25 cellular contexts compared by ENCODE assay signal in the genomic region with DNA sequence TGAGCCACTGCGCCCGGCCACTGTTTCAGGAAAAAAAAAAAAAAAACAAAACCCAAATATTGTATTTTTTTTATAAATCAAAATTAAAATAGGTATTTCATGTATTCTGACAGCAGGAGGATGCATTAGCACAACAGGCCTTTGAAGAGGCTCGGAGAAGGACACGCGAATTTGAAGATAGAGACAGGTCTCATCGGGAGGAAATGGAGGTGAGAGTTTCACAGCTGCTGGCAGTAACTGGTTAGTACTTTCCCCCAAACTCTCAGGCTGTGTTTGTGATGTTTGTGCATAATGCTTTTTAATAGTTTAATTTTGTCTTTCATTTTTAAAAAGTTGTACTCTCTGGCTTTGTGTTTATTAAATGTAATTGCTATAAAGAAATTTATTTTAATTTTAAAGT. TPM values are rescaled to one million over a fixed set of nuclear protein-coding genes. Genes with fewer than 3 reads are reported as not detected.
DNase-seq lines count a peak whose midpoint lies in the region; ATAC-seq, FAIRE-seq and TF ChIP-seq lines count a peak whose summit lies in the region.
"Had no signal": no experiment of that assay in that cellular context is flagged by ENCODE, and none has a peak within 500 bp of the region (broad histone marks: within the 10 kb centered on the region; RNA-seq: fewer than 3 reads in every experiment).

No MANE protein-coding gene starts in this region.

- FAIRE-seq in GM18507 (lab: Jason Lieb, UNC): peak; percentile 41
- FAIRE-seq: A549, GM12878, GM12892 had no signal

- H3K9me3 ChIP-seq in Karpas-422 (ENCODE audit: low read length) (no peaks in the 10 kb centered on the region), osteoblast (ENCODE audit: low read depth, low read length) (no peaks in the 10 kb centered on the region)
- H3K9me3 ChIP-seq: A549; BLaER1 treated with 17β-estradiol and CSF1 and Interleukin-3, amounts not matched to agents 10 nM and 100 nM had no signal

- TF ChIP-seq CTCF in osteoblast (IDR thresholded peaks at IDR 0.05; ENCODE audit: extremely low read depth, low read depth, low read length): no peak

- H2AFZ ChIP-seq in Karpas-422 (ENCODE audit: low read length) (no peak overlapping the region), osteoblast (ENCODE audit: low read length) (no peak overlapping the region)

- peaks cover 70% of the 10 kb centered on the region for H3K79me2 ChIP-seq in Karpas-422 (ENCODE audit: low read length)
- H3K79me2 ChIP-seq in osteoblast (ENCODE audit: insufficient read depth, low read length): peaks cover 58% of the 10 kb centered on the region

- peaks cover 6 to 10% of the 10 kb centered on the region in 2 donors for H3K4me1 Mint-ChIP-seq in effector memory CD8-positive, alpha-beta T cell (ENCODE audit: low read depth in 2 of 2)

- H4K20me1 ChIP-seq in Karpas-422 (ENCODE audit: insufficient read depth, low read depth, low read length): no peaks in the 10 kb centered on the region
- H4K20me1 ChIP-seq in osteoblast (ENCODE audit: insufficient read depth, low read length): peaks cover 6% of the 10 kb centered on the region

- H3K27me3 Mint-ChIP-seq in effector memory CD8-positive, alpha-beta T cell: no peaks in the 10 kb centered on the region
- H3K27me3 Mint-ChIP-seq: B cell; CD4-positive, alpha-beta T cell had no signal

- no peak overlapping the region for H3K4me3 ChIP-seq in Karpas-422 (ENCODE audit: low read length)
- no peak overlapping the region for H3K4me3 ChIP-seq in osteoblast (ENCODE audit: insufficient read depth, low read length)
- H3K4me3 ChIP-seq: A549; BLaER1 treated with 17β-estradiol and CSF1 and Interleukin-3, amounts not matched to agents 10 nM and 100 nM; GM12878 had no signal

- H3K27ac Mint-ChIP-seq in effector memory CD8-positive, alpha-beta T cell: peak overlapping the region in 1 of 2 donors; percentile 41
- H3K27ac Mint-ChIP-seq: B cell; CD4-positive, alpha-beta T cell; CD8-positive, alpha-beta T cell had no signal

- H3K4me1 ChIP-seq in Karpas-422 (ENCODE audit: low read length) (peaks cover 27% of the 10 kb centered on the region), osteoblast (ENCODE audit: insufficient read depth, low read length) (peaks cover 4% of the 10 kb centered on the region)
- H3K4me1 ChIP-seq: A549 had no signal

- H3K36me3 Mint-ChIP-seq in effector memory CD8-positive, alpha-beta T cell (ENCODE audit: insufficient read depth): peaks cover 18% of the 10 kb centered on the region

- H3K9me2 ChIP-seq in Karpas-422 (replicated peaks; ENCODE audit: insufficient read depth, low read length): no peaks in the 10 kb centered on the region

- no peak overlapping the region for H3K9ac ChIP-seq in Karpas-422 (ENCODE audit: low read length)
- H3K9ac ChIP-seq: BLaER1 treated with 17β-estradiol and CSF1 and Interleukin-3, amounts not matched to agents 10 nM and 100 nM had no signal

- no peak overlapping the region for H3K4me2 ChIP-seq in Karpas-422 (ENCODE audit: low read depth, low read length, poor library complexity, severe bottlenecking)
- no peak overlapping the region for H3K4me2 ChIP-seq in osteoblast (ENCODE audit: insufficient read depth, low read length)
- H3K4me2 ChIP-seq: A549 had no signal

- no peak for DNase-seq in GM18507 (ENCODE audit: extremely low spot score, insufficient read length, low read depth)
- DNase-seq in Karpas-422: no peak
- DNase-seq in effector memory CD8-positive, alpha-beta T cell: peak in 1 of 3 experiments; percentile 16
- DNase-seq in osteoblast (ENCODE audit: insufficient read length, low spot score, missing footprints): peak; percentile 13
- no peak for DNase-seq in COLO668 (lab: John Stamatoyannopoulos, UW; ENCODE audit: unreplicated experiment)
- no peak for DNase-seq in stimulated activated CD4-positive, alpha-beta T cell treated with anti-CD3 and anti-CD28 coated beads, Interleukin-4, amount 100 ng/mL, for 4 hours
- DNase-seq: AML-193; CD4-positive, alpha-beta T cell; CD8-positive, alpha-beta T cell; COR-L47; DMS 273 treated with DMSO at 0.1 percent for 48 hours; DMS153; DMS53; DMS79; DND-41; EL; GDM1 had no signal

- peak overlapping the region; percentile 83; the same call in 1 of the 2 replicates for H3K27ac ChIP-seq in Karpas-422 (ENCODE audit: low read length)
- no peak overlapping the region for H3K27ac ChIP-seq in osteoblast (ENCODE audit: low read depth, low read length)
- H3K27ac ChIP-seq: 22Rv1, A549, C4-2B had no signal

- no peaks in the 10 kb centered on the region for H3K9me3 Mint-ChIP-seq in effector memory CD8-positive, alpha-beta T cell
- H3K9me3 Mint-ChIP-seq: CD4-positive, alpha-beta T cell; CD8-positive, alpha-beta T cell had no signal

- H3K27me3 ChIP-seq in Karpas-422 (ENCODE audit: low read length): no peaks in the 10 kb centered on the region
- no peaks in the 10 kb centered on the region for H3K27me3 ChIP-seq in osteoblast (ENCODE audit: insufficient read depth, low read length)
- H3K27me3 ChIP-seq: BLaER1 treated with 17β-estradiol and CSF1 and Interleukin-3, amounts not matched to agents 10 nM and 100 nM had no signal

- peak; percentile 61 for ATAC-seq in effector memory CD8-positive, alpha-beta T cell (replicated peaks)
- ATAC-seq in HG02642 (IDR thresholded peaks at IDR 0.05; ENCODE audit: poor library complexity, unreplicated experiment): no peak
- ATAC-seq: A549; CD8-positive, alpha-beta T cell; GM12878 had no signal

- H3K36me3 ChIP-seq in Karpas-422 (ENCODE audit: insufficient read depth, low read length) (peaks cover 11% of the 10 kb centered on the region; the same call in 1 of the 2 replicates), osteoblast (ENCODE audit: insufficient read depth, low read length) (peaks cover 23% of the 10 kb centered on the region)

- H3K4me3 Mint-ChIP-seq in effector memory CD8-positive, alpha-beta T cell: no peak overlapping the region
- H3K4me3 Mint-ChIP-seq: B cell; CD4-positive, alpha-beta T cell; CD8-positive, alpha-beta T cell had no signal

RNA-seq across cellular contexts. Expression of a gene that starts 27.6 kb away (rescaled TPM):
- 16.8 and 30.7 TPM in 2 replicates for total RNA-seq in Karpas-422 (2014; rRNA removed; shearing (Covaris generic); ENCODE audit: low replicate concordance)
- total RNA-seq in osteoblast: 13.8 and 17.1 TPM in 2 replicates

RNA-seq across cellular contexts. Expression of a gene that starts 53.2 kb away (rescaled TPM):
- total RNA-seq in Karpas-422 (2014; rRNA removed; shearing (Covaris generic); ENCODE audit: low replicate concordance): 55.6 and 79.3 TPM in 2 replicates
- total RNA-seq in osteoblast: 61.3 and 63.0 TPM in 2 replicates
